ENCODE assay signal across 23 cellular contexts in the genomic region with DNA sequence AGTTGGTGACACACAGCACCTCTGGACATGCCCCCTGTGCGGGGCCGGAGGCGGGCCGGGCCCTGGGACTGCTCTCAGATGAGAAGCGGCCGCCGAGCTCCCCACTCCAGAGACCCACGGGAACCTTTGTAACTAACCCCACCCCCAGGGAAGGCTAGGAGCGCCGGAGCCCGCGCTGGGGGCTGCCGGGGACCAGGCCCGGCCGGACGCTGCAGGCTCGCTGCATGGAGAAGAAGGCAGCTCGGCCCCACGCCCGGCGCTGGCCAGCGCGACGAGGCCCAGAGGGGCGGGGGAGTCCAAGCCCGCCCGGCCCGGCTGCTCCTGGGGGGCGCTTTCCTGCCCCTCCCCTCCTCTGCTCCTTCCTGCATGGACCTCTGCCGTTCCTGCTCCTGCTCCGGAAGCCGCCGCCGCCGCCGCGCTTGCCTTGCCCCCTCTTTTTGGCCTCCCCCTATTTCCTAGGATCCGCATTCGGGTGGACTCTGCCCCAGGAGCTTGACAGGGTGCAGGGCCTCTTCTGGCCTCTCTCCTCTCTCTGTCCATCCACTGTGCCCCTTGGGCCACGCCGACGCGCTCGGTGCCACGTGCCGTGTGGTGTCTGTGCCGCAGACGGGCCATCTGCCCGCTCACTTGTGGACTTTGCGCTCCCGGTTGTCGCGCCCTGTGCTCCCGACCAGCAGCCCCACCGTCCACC. TPM values are rescaled to one million over a fixed set of nuclear protein-coding genes. Genes with fewer than 3 reads are reported as not detected.
"Had no signal": no experiment of that assay in that cellular context is flagged by ENCODE, and none has a peak within 500 bp of the region (broad histone marks: within the 10 kb centered on the region; RNA-seq: fewer than 3 reads in every experiment).

No MANE protein-coding gene starts in this region.

- H3K27ac ChIP-seq: gastrocnemius medialis, neural progenitor cell, parathyroid adenoma, prostate gland, testis, upper lobe of right lung, vagina had no signal

- FAIRE-seq: islet of Langerhans had no signal

- H3K27me3 ChIP-seq: dorsolateral prefrontal cortex, gastrocnemius medialis, heart right ventricle, neural progenitor cell, testis, tibial nerve, upper lobe of right lung, vagina had no signal

- DNase-seq: cortex of kidney; effector CD8-positive, alpha-beta T cell; gastrocnemius medialis; kidney glomerular epithelial cell; midbrain; occipital lobe; stimulated activated CD4-positive, alpha-beta T cell treated with anti-CD3 and anti-CD28 coated beads, Interleukin-4, amount 100 ng/mL, for 1 hour; stimulated activated CD8-positive, alpha-beta memory T cell treated with anti-CD3 and anti-CD28 coated beads, Interleukin-4, amount 100 ng/mL, for 48 hours; upper lobe of right lung had no signal

- H2AFZ ChIP-seq: neural progenitor cell, parathyroid adenoma had no signal

- H3K4me1 ChIP-seq: parathyroid adenoma, upper lobe of right lung had no signal

- H3K4me3 ChIP-seq: dorsolateral prefrontal cortex, gastrocnemius medialis, heart right ventricle, neural progenitor cell, prostate gland, tibial nerve, upper lobe of right lung, vagina had no signal

- H3K36me3 ChIP-seq: neural progenitor cell had no signal

- H3K9me3 ChIP-seq: gastrocnemius medialis, heart right ventricle, prostate gland, testis, tibial nerve, upper lobe of right lung, vagina had no signal

- H3K9ac ChIP-seq: neural progenitor cell, parathyroid adenoma had no signal

- H3K4me2 ChIP-seq: neural progenitor cell had no signal

RNA-seq across cellular contexts. Expression of a gene that starts 44.6 kb away (rescaled TPM):
- total RNA-seq: esophagus mucosa; fibroblast of lung; natural killer cell treated with Interleukin-12 subunit alpha and Interleukin-12 subunit beta and Interleukin-15 and Interleukin-18, amount 100 ng/mL, for 72 hours; occipital lobe; prostate gland; renal cortical epithelial cell; subcutaneous adipose tissue; tibial nerve; upper lobe of right lung; vagina had no signal
- polyA plus RNA-seq: fibroblast of lung had no signal
